In the genomic region with DNA sequence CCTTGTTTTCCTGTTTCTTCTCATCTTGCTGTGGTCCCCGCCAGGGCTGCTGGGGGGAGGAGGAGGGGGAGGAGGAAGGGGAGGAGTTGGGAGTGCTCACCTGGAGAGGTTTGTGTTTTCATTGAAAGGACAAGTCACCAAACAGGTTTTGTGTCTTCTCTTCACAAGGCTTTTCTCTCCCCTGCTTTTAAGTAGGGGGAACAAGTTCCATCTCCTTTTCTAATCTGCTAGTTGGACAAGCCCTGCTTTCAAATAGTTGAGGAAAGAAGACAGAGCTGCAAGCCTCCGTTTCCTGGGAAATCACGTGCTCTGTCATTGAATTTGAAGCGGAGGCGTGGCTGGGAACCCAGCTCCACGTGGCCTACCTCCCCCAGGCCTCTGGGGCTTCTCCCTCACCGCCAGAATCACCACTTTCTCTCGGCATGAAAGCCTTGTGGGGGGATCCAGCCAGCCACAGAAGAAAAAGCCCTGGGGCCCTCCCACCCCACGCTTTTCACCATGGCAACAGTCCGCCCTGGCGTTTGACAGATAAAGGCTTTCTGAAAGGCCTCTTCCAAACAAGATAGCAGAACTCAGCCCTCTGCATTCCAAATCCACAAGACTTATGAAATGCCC, we compare ENCODE assay signal across 1 cellular context.
A peak's percentile ranks its signal among the peaks of the same experiment; 100 is the strongest.
TF ChIP-seq lines count a peak whose summit lies in the region.

No MANE protein-coding gene starts in this region.

TF ChIP-seq in K562, 482 proteins besides CTCF, POLR2A, EP300 and RAD21 (continued from another document and continues in another):
- TF ChIP-seq FOXO4 (CRISPR knock-in tag; IDR thresholded peaks at IDR 0.05) (no peak), ZBTB9 (CRISPR knock-in tag; IDR thresholded peaks at IDR 0.05) (0 out of 2 replicates have a peak, but pooled peaks have one; percentile 35), ZNF318 (IDR thresholded peaks at IDR 0.05; ENCODE audit: borderline replicate concordance in 1 of 2, low read depth in 1 of 2) (no peak), TARDBP (IDR thresholded peaks at IDR 0.05) (no peak), RNF219 (CRISPR knock-in tag; IDR thresholded peaks at IDR 0.05) (no peak), POLR2AphosphoS5 (IDR thresholded peaks at IDR 0.05; ENCODE audit: control insufficient read depth, insufficient read depth, low read depth, low read length) (0 out of 2 replicates have a peak, but pooled peaks have one; percentile 29), IFI16 (CRISPR knock-in tag; IDR thresholded peaks at IDR 0.05) (no peak), TFAP4 (CRISPR knock-in tag; IDR thresholded peaks at IDR 0.05; ENCODE audit: borderline replicate concordance) (peak; percentile 65; the same call in 1 of the 2 replicates), E4F1 (CRISPR knock-in tag; IDR thresholded peaks at IDR 0.05; ENCODE audit: borderline replicate concordance) (no peak), NCOA2 (IDR thresholded peaks at IDR 0.05; ENCODE audit: partially characterized antibody in 2 of 2) (no peak), NFYB (IDR thresholded peaks at IDR 0.05; ENCODE audit: extremely low read depth, insufficient read length) (no peak), BRD4 (IDR thresholded peaks at IDR 0.05) (no peak), RFX5 (IDR thresholded peaks at IDR 0.05; ENCODE audit: low read depth, low read length) (no peak), PPARD (CRISPR knock-in tag; IDR thresholded peaks at IDR 0.05) (no peak), CEBPG (CRISPR knock-in tag; IDR thresholded peaks at IDR 0.05) (no peak), CEBPG (tag; conservative IDR thresholded peaks at IDR 0.05 in 1 of 2, IDR thresholded peaks at IDR 0.05 in 1 of 2) (no peak), JUN (IDR thresholded peaks at IDR 0.05; ENCODE audit: borderline replicate concordance, low read depth, low read length) (peak; percentile 48; the same call in 1 of the 2 replicates), JUN (CRISPR knock-in tag; IDR thresholded peaks at IDR 0.05; ENCODE audit: borderline replicate concordance) (no peak), ATF7 (IDR thresholded peaks at IDR 0.05) (peak; percentile 18; the same call in 1 of the 2 replicates), TCF3 (CRISPR knock-in tag; IDR thresholded peaks at IDR 0.05) (peak; percentile 68), TRIM28 (IDR thresholded peaks at IDR 0.05) (no peak), COPS2 (conservative IDR thresholded peaks at IDR 0.05) (no peak)
- TF ChIP-seq, protein P1, sequence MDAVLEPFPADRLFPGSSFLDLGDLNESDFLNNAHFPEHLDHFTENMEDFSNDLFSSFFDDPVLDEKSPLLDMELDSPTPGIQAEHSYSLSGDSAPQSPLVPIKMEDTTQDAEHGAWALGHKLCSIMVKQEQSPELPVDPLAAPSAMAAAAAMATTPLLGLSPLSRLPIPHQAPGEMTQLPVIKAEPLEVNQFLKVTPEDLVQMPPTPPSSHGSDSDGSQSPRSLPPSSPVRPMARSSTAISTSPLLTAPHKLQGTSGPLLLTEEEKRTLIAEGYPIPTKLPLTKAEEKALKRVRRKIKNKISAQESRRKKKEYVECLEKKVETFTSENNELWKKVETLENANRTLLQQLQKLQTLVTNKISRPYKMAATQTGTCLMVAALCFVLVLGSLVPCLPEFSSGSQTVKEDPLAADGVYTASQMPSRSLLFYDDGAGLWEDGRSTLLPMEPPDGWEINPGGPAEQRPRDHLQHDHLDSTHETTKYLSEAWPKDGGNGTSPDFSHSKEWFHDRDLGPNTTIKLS (IDR thresholded peaks at IDR 0.05; ENCODE audit: borderline replicate concordance, low read depth): peak; percentile 67; the same call in 1 of the 2 replicates
- TF ChIP-seq, protein P2, sequence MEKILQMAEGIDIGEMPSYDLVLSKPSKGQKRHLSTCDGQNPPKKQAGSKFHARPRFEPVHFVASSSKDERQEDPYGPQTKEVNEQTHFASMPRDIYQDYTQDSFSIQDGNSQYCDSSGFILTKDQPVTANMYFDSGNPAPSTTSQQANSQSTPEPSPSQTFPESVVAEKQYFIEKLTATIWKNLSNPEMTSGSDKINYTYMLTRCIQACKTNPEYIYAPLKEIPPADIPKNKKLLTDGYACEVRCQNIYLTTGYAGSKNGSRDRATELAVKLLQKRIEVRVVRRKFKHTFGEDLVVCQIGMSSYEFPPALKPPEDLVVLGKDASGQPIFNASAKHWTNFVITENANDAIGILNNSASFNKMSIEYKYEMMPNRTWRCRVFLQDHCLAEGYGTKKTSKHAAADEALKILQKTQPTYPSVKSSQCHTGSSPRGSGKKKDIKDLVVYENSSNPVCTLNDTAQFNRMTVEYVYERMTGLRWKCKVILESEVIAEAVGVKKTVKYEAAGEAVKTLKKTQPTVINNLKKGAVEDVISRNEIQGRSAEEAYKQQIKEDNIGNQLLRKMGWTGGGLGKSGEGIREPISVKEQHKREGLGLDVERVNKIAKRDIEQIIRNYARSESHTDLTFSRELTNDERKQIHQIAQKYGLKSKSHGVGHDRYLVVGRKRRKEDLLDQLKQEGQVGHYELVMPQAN (IDR thresholded peaks at IDR 0.05; ENCODE audit: borderline replicate concordance): peak; percentile 95
- TF ChIP-seq, protein P3, sequence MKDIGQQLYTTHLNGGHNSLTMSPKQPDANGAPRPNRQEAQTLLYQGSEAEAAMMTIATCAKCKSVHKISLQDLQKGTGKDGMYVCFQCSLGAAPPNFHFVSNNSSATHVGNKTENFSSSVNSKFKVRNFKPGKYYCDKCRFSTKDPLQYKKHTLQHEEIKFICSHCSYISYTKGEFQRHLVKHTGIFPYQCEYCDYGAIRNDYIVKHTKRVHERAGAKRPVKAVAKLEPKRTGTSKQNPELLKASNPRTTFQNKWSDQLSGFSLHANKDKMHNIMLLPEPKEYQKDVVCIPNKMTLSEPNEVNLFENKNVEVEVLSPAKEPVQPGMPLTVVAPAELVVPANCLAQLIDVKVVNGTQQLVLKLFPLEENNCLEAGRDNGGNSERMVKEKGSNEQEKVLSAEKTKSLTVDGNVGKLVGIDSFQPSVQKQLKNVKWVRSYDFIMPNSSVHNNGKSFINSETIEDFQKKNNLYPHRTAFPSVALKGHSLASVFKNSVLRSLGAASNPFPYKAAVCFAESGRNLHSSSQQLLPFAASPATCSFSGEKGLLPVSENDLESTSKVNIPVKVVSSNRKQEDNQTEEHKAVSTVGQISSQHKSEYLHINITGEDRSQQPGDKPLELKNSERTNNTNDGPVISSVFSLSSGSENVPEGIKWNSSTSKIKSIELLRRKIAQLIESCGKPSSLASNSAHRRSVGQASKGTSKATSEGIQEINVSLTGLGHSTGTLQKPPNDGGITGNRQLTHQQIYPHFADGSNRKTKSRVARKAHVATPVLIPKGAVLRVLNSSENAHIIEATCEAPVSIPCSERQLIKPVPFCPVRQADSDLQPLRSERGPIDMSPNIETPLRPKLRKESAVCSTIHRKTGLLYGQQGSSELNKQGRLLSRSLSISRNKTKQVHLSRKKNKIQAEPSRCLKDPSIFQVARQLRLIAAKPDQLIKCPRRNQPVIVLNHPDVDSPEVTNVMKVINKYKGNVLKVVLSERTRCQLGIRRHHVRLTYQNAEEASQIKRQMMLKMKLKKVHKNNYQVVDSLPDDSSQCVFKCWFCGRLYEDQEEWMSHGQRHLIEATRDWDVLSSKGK (CRISPR knock-in tag; IDR thresholded peaks at IDR 0.05): no peak
